10 cellular contexts compared by ENCODE assay signal in the genomic region with DNA sequence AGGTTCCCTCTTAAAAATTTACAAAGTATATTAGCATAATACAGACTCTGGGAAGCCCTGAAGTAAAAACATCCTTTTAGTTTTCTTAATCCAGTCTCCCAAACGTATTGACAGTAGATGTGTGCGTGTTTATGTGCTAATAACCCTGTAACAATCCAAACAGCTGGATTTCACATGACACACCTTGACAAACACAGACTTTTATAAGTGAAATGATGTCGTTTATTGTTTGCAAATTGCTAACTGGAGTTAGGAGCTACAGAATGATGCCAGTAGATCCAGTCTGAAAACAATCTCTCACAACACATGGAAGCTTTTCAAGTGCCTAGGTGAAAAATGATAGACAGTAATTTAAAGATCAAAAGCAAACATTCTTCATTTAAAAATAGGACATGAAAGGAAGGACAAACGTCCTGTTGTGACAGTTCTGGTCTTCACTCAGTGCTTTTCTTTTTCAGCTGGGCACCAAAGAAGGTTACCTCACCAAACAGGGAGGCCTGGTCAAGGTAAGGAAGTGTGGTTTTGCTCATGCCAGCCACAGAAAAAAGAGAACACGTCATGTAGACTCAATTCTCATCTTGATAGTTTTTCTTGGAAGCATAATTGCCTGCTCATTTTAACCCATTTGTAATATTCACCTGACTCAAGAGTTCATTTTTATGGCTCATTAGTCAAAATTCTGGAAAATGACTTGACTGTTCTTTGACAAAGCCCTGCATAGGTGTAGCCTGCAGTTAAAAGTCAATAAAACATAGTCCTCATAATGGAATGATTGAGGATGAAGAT. TPM values are rescaled to one million over a fixed set of nuclear protein-coding genes. Genes with fewer than 3 reads are reported as not detected.
DNase-seq lines count a peak whose midpoint lies in the region; ATAC-seq and TF ChIP-seq lines count a peak whose summit lies in the region.
"Had no signal": no experiment of that assay in that cellular context is flagged by ENCODE, and none has a peak within 500 bp of the region (broad histone marks: within the 10 kb centered on the region; RNA-seq: fewer than 3 reads in every experiment).

No MANE protein-coding gene starts in this region.

- no peak for TF ChIP-seq CTCF in vagina (IDR thresholded peaks at IDR 0.05)

- peak; percentile 78 for DNase-seq in NCI-H510A treated with DMSO at 0.1 percent for 48 hours (lab: John Stamatoyannopoulos, UW)
- DNase-seq in NCI-H510A (lab: John Stamatoyannopoulos, UW) = no peak
- peak; percentile 66 for DNase-seq in NCI-H1417 treated with DMSO at 0.1 percent for 48 hours (lab: John Stamatoyannopoulos, UW)
- no peak for DNase-seq in left colon
- DNase-seq in vagina (ENCODE audit: extremely low spot score in 2 of 2) = no peak
- no peak for DNase-seq in NCI-H774 (lab: John Stamatoyannopoulos, UW)
- no peak for DNase-seq in NCI-H2171 treated with DMSO at 0.1 percent for 48 hours (lab: John Stamatoyannopoulos, UW)
- DNase-seq: 8988T, small intestine had no signal

- H3K27ac ChIP-seq in vagina = no peak overlapping the region

- no peaks in the 10 kb centered on the region for H3K27me3 ChIP-seq in vagina

- no peaks in the 10 kb centered on the region for H3K36me3 ChIP-seq in vagina

- intact Hi-C loops in left colon (cut with DNase I, micrococcal nuclease) = no loop called here
- intact Hi-C loops in vagina (cut with DNase I) = no loop called here

- ATAC-seq in HG02588 (IDR thresholded peaks at IDR 0.05; ENCODE audit: unreplicated experiment) (peak; percentile 76), left colon (peak; percentile 78)

- H3K9me3 ChIP-seq in vagina = no peaks in the 10 kb centered on the region

- TF ChIP-seq POLR2A in vagina (IDR thresholded peaks at IDR 0.05) = no peak

- H3K4me1 ChIP-seq in vagina = no peaks in the 10 kb centered on the region

- no peak overlapping the region for H3K4me3 ChIP-seq in vagina

RNA-seq across cellular contexts. Expression of a gene that starts 32.9 kb away (rescaled TPM):
- total RNA-seq in left colon (10 to 100 TPM; 51.2 to 70.9 TPM), vagina (46.2 TPM)

RNA-seq across cellular contexts. Expression of a gene that starts 44.7 kb away (rescaled TPM):
- 1 to 10 TPM; 2.0 to 3.4 TPM for total RNA-seq in left colon
- 22.6 TPM for total RNA-seq in vagina

Comparison
In these comparisons a context has a peak if more than half of its experiments do, and no peak if none do; other contexts are left out.
1. DNase-seq: peak in NCI-H510A treated with DMSO at 0.1 percent for 48 hours (single experiment) and NCI-H1417 treated with DMSO at 0.1 percent for 48 hours (single experiment); none in NCI-H510A (single experiment), left colon (0 of 2), vagina (0 of 2), NCI-H774 (single experiment) and NCI-H2171 treated with DMSO at 0.1 percent for 48 hours (single experiment).